ENCODE assay signal across 9 cellular contexts in genomic region chr14:103623883-103624482, GRCh38. TPM values are rescaled to one million over a fixed set of nuclear protein-coding genes. Genes with fewer than 3 reads are reported as not detected.
DNase-seq lines count a peak whose midpoint lies in the region; ATAC-seq and TF ChIP-seq lines count a peak whose summit lies in the region.
"Had no signal": no experiment of that assay in that cellular context is flagged by ENCODE, and none has a peak within 500 bp of the region (broad histone marks: within the 10 kb centered on the region; RNA-seq: fewer than 3 reads in every experiment).

No MANE protein-coding gene starts in this region.

- no peak overlapping the region for H3K4me3 ChIP-seq in GM12865 (ENCODE audit: low read depth, low read length)
- H3K4me3 ChIP-seq in esophagus squamous epithelium, result peak overlapping the region in 1 of 4 donors; percentile 4
- no peak overlapping the region for H3K4me3 ChIP-seq in gastrocnemius medialis

- in situ Hi-C loops in gastrocnemius medialis (cut with MboI; ENCODE audit: low sequenced_read_pairs in 4 of 4), result no loop called here

- DNase-seq in GM12865 (ENCODE audit: low read depth) (peak; percentile 64), NCI-H2171 treated with DMSO at 0.1 percent for 48 hours (lab: John Stamatoyannopoulos, UW) (peak; percentile 89), esophagus squamous epithelium (lab: John Stamatoyannopoulos, UW) (no peak), gastrocnemius medialis (no peak), occipital lobe (lab: John Stamatoyannopoulos, UW) (no peak), foreskin melanocyte (no peak)
- DNase-seq: cerebellar nuclear complex had no signal

- WGBS in esophagus squamous epithelium, 2 donors, result 80% methylated on average over 1 of the region's 16 CpGs; no CpG with 5 or more reads in 1 of the 2 donors

- intact Hi-C loops in esophagus squamous epithelium (cut with DNase I), result loop anchor here (10.0 kb wide), 1 partner anchor 49 kb away; no protein-coding TSS in a partner anchor
- intact Hi-C loops in gastrocnemius medialis (cut with DNase I; ENCODE audit: low total_unique reads), result no loop called here

- H3K4me1 ChIP-seq in esophagus squamous epithelium, result peaks cover 27 to 53% (median 31%) of the 10 kb centered on the region in 3 donors
- peaks cover 18 to 27% of the 10 kb centered on the region in 2 donors for H3K4me1 ChIP-seq in gastrocnemius medialis

- no peaks in the 10 kb centered on the region for H3K9me3 ChIP-seq in esophagus squamous epithelium
- H3K9me3 ChIP-seq in gastrocnemius medialis, result no peaks in the 10 kb centered on the region

- H3K27me3 ChIP-seq in esophagus squamous epithelium, result no peaks in the 10 kb centered on the region
- no peaks in the 10 kb centered on the region for H3K27me3 ChIP-seq in gastrocnemius medialis

- H3K27ac ChIP-seq in esophagus squamous epithelium (peak overlapping the region; percentile 66 to 86 (median 80)), gastrocnemius medialis (peak overlapping the region in 3 of 4 donors; percentile 12 to 56 (median 46))

- no peak for TF ChIP-seq CTCF in GM12865 (IDR thresholded peaks at IDR 0.05; ENCODE audit: insufficient read depth, low read depth, low read length, missing control alignments)
- no peak for TF ChIP-seq CTCF in esophagus squamous epithelium (IDR thresholded peaks at IDR 0.05)
- TF ChIP-seq CTCF in gastrocnemius medialis (IDR thresholded peaks at IDR 0.05 in 4 of 5, conservative IDR thresholded peaks at IDR 0.05 in 1 of 5), result no peak

- ATAC-seq in gastrocnemius medialis (no peak), GM21381 (IDR thresholded peaks at IDR 0.05; ENCODE audit: unreplicated experiment) (no peak), GM19035 (IDR thresholded peaks at IDR 0.05; ENCODE audit: unreplicated experiment) (no peak)

- no peak for TF ChIP-seq POLR2A in esophagus squamous epithelium (IDR thresholded peaks at IDR 0.05)
- TF ChIP-seq POLR2A in gastrocnemius medialis (IDR thresholded peaks at IDR 0.05), result no peak

- H3K36me3 ChIP-seq in esophagus squamous epithelium (no peaks in the 10 kb centered on the region), gastrocnemius medialis (no peaks in the 10 kb centered on the region)

RNA-seq across cellular contexts. Expression of gene KLC1, which starts 5.0 kb away (rescaled TPM):
- total RNA-seq in esophagus squamous epithelium, result 100 to 1,000 TPM; 101 to 285 (median 194) TPM
- 100 to 1,000 TPM; 217 to 398 (median 309) TPM for total RNA-seq in gastrocnemius medialis
- 355 TPM for total RNA-seq in occipital lobe

Comparison
In these comparisons a context has a peak if more than half of its experiments do, and no peak if none do; other contexts are left out.
1. DNase-seq: peak in GM12865 (single experiment) and NCI-H2171 treated with DMSO at 0.1 percent for 48 hours (single experiment); none in esophagus squamous epithelium (single experiment), gastrocnemius medialis (0 of 2), occipital lobe (single experiment) and foreskin melanocyte (single experiment).